Comparison of ENCODE assay signal across 19 cellular contexts in genomic region chr15:56146756-56147155, GRCh38.
"Had no signal": no experiment of that assay in that cellular context is flagged by ENCODE, and none has a peak within 500 bp of the region (broad histone marks: within the 10 kb centered on the region; RNA-seq: fewer than 3 reads in every experiment).

No MANE protein-coding gene starts in this region.

- H2AFZ ChIP-seq: hepatocyte had no signal

- H3K4me1 ChIP-seq: colonic mucosa, pancreas, suprapubic skin, thyroid gland had no signal

- DNase-seq: colonic mucosa; dermis blood vessel endothelial cell; erythroblast; foreskin melanocyte; head of caudate nucleus; left colon; left ventricle myocardium superior; mesenchymal stem cell; midbrain; occipital lobe; pancreas; right cardiac atrium; small intestine; stimulated activated CD4-positive, alpha-beta T cell treated with anti-CD3 and anti-CD28 coated beads, Interleukin-12 subunit alpha, Interleukin-12 subunit beta, amount 100 ng/mL, for 4 hours; stimulated activated naive CD4-positive, alpha-beta T cell treated with Interleukin-2 at 50 U/mL for 16 hours; thyroid gland had no signal

- H3K27me3 ChIP-seq: colonic mucosa, hepatocyte, pancreas, suprapubic skin, thyroid gland had no signal

- H3K9me3 ChIP-seq: colonic mucosa, pancreas, suprapubic skin, thyroid gland had no signal

- H3K4me3 ChIP-seq: colonic mucosa, hepatocyte, lung, pancreas, suprapubic skin, thyroid gland had no signal

- H3K27ac ChIP-seq: colonic mucosa, hepatocyte, pancreas, suprapubic skin, thyroid gland had no signal

- H3K36me3 ChIP-seq: colonic mucosa had no signal

- H3K4me2 ChIP-seq: hepatocyte had no signal
